28 cellular contexts compared by ENCODE assay signal in the genomic region with DNA sequence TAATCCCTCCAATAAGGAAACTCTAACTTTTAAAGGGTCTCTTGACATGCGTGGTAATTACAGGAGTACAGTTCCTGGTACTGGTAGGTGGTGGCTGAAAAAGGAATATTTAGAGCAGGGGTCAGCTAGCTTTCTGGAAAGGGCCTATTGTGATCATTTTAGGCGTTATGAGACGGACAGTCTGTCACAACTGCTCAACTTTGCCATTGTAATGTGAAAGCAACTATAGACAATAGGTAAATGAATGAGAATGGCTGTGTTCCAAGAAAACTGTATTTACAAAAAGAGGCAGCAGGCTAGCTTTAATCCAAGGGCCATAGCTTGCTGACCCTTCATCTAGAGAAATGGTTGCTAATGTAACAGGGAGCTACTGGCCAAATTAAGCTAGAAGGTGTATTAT.
"Had no signal": no experiment of that assay in that cellular context is flagged by ENCODE, and none has a peak within 500 bp of the region (broad histone marks: within the 10 kb centered on the region; RNA-seq: fewer than 3 reads in every experiment).

No MANE protein-coding gene starts in this region.

- H3K27ac ChIP-seq: SJSA1 had no signal

- H3K9me3 ChIP-seq: breast epithelium, MG63, SJSA1 had no signal

- H3K4me3 ChIP-seq: breast epithelium, MG63, SJSA1 had no signal

- ATAC-seq: activated CD8-positive, alpha-beta memory T cell treated with anti-CD3 and anti-CD28 coated beads, Interleukin-2, amount 10 ng/mL, durations not matched to agents 7 days and 5 days; HepG2; Panc1; T-helper 17 cell; WTC11 had no signal

- DNase-seq: activated CD4-positive, alpha-beta T cell treated with anti-CD3 and anti-CD28 coated beads, Interleukin-2, amount 10 ng/mL, durations not matched to agents 24 days and 14 days; activated CD4-positive, alpha-beta T cell treated with anti-CD3 and anti-CD28 coated beads, Interleukin-2, amount 50 U/mL, for 48 hours; activated CD4-positive, CD25-positive, alpha-beta regulatory T cell treated with anti-CD3 and anti-CD28 coated beads, Interleukin-2, amount 50 U/mL, for 72 hours; activated CD8-positive, alpha-beta memory T cell treated with anti-CD3 and anti-CD28 coated beads, Interleukin-2, amount 10 ng/mL, durations not matched to agents 7 days and 5 days; activated effector memory CD4-positive, alpha-beta T cell treated with Interleukin-2 at 50 U/mL for 16 hours; activated naive CD4-positive, alpha-beta T cell; activated T-cell treated with anti-CD3 and anti-CD28 coated beads, Interleukin-2, amount 50 U/mL, for 24 hours; aorta; central memory CD4-positive, alpha-beta T cell; MG63; MV-4-11; NCI-H1092 treated with DMSO at 0.1 percent for 48 hours; NCI-H1417 treated with DMSO at 0.1 percent for 48 hours; NCI-H1694; NCI-H2029; NCI-H510A treated with DMSO at 0.1 percent for 48 hours; NCI-H774; NK-92 treated with Interleukin-12 subunit alpha and Interleukin-12 subunit beta, amount 100 ng/mL, for 24 hours; OCI-M1; RPMI8226; SHP77; T-helper 17 cell; T-helper 9 cell had no signal

- H3K27me3 ChIP-seq: breast epithelium, MG63, SJSA1 had no signal

- H3K4me1 ChIP-seq: breast epithelium, SJSA1 had no signal

- H3K36me3 ChIP-seq: breast epithelium, MG63, SJSA1 had no signal
